ENCODE assay signal across 10 cellular contexts in genomic region chrX:54842638-54843037, GRCh38. TPM values are rescaled to one million over a fixed set of nuclear protein-coding genes. Genes with fewer than 3 reads are reported as not detected.
"Had no signal": no experiment of that assay in that cellular context is flagged by ENCODE, and none has a peak within 500 bp of the region (broad histone marks: within the 10 kb centered on the region; RNA-seq: fewer than 3 reads in every experiment).

No MANE protein-coding gene starts in this region.

- H3K4me3 ChIP-seq: GM23248, HAP-1 had no signal

- H3K9me3 ChIP-seq: HAP-1 had no signal

- ATAC-seq: HCT116 had no signal

- H3K9ac ChIP-seq: GM23248 had no signal

- H3K4me1 ChIP-seq: HAP-1 had no signal

- H3K36me3 ChIP-seq: HAP-1 had no signal

- H3K9me3 Mint-ChIP-seq: HFFc6 had no signal

- H2AFZ ChIP-seq: GM23248 had no signal

- H3K27ac ChIP-seq: GM23248, HL-60 had no signal

- H3K4me3 Mint-ChIP-seq: HFFc6 had no signal

- H3K27ac Mint-ChIP-seq: HFFc6 had no signal

- DNase-seq: GM23248, GOT3, H7, HFFc6, IMR-90 had no signal

RNA-seq across cellular contexts. Expression of gene ITIH6, which starts 44.6 kb away (rescaled TPM):
- total RNA-seq: GM23248, H4, H7, HFFc6, HT1080, IMR-90 had no signal
- polyA plus RNA-seq: GM23248, IMR-90 had no signal
